ENCODE assay signal across 9 cellular contexts in the genomic region with DNA sequence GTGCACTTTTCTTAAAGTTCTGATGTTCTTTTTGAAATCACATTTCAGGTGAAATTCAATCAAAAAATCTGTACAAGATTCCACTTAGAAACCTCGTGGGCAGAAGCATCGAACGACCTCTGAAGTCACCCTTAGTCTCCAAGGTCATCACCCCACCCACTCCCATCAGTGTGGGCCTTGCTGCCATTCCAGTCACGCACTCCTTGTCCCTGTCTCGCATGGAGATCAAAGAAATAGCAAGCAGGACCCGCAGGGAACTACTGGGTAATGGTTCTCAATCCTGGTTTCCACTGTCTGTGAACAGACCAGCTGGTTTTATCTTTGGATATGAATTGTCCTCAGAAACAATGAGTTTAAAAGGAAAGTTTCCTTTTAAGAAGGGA. TPM values are rescaled to one million over a fixed set of nuclear protein-coding genes. Genes with fewer than 3 reads are reported as not detected.
DNase-seq lines count a peak whose midpoint lies in the region; ATAC-seq and TF ChIP-seq lines count a peak whose summit lies in the region.
"Had no signal": no experiment of that assay in that cellular context is flagged by ENCODE, and none has a peak within 500 bp of the region (broad histone marks: within the 10 kb centered on the region; RNA-seq: fewer than 3 reads in every experiment).

No MANE protein-coding gene starts in this region.

- no peak for ATAC-seq in GM18519 (IDR thresholded peaks at IDR 0.05; ENCODE audit: low FRiP score, unreplicated experiment)
- no peak for ATAC-seq in activated CD4-positive, CD25-positive, alpha-beta regulatory T cell treated with anti-CD3 and anti-CD28 coated beads, Interleukin-2, amount 50 U/mL, for 24 hours
- ATAC-seq in HG03432 (IDR thresholded peaks at IDR 0.05; ENCODE audit: unreplicated experiment), result no peak

- H3K27ac Mint-ChIP-seq in brain (peak overlapping the region; percentile 83 to 97 (median 92)), nephron (peak overlapping the region; percentile 84 to 92 (median 91))

- no peak for TF ChIP-seq CTCF in brain (conservative IDR thresholded peaks at IDR 0.05)
- no peak for TF ChIP-seq CTCF in nephron (IDR thresholded peaks at IDR 0.05; ENCODE audit: unreplicated experiment in 3 of 3)

- H3K4me3 Mint-ChIP-seq in brain (peak overlapping the region in 4 of 5 experiments; percentile 48 to 60 (median 58)), nephron (peak overlapping the region in 1 of 3 experiments; percentile 6)

- H3K27me3 Mint-ChIP-seq in brain, result peaks cover 3% of the 10 kb centered on the region
- peaks cover 12% of the 10 kb centered on the region for H3K27me3 Mint-ChIP-seq in nephron (ENCODE audit: low read depth)

- H3K4me1 Mint-ChIP-seq in brain, result peaks cover 36% of the 10 kb centered on the region
- peaks cover 26% of the 10 kb centered on the region for H3K4me1 Mint-ChIP-seq in nephron

- no peaks in the 10 kb centered on the region for H3K9me3 ChIP-seq in BLaER1

- H3K4me3 ChIP-seq in BLaER1, result no peak overlapping the region

- H3K27ac ChIP-seq in BLaER1, result no peak overlapping the region

- H3K36me3 Mint-ChIP-seq in brain (peaks cover 8% of the 10 kb centered on the region), nephron (ENCODE audit: low read depth) (peaks cover 6% of the 10 kb centered on the region)

- no peak overlapping the region for H3K9ac ChIP-seq in BLaER1

- H3K4me2 ChIP-seq in BLaER1, result peak overlapping the region; percentile 77

- DNase-seq in M059J (ENCODE audit: low read depth) (peak; percentile 16), NCI-H526 treated with DMSO at 0.1 percent for 48 hours (lab: John Stamatoyannopoulos, UW) (no peak)
- DNase-seq: DMS79 had no signal

- peaks cover 46% of the 10 kb centered on the region for H4K20me1 ChIP-seq in BLaER1

- H3K9me3 Mint-ChIP-seq in brain (no peaks in the 10 kb centered on the region), nephron (no peaks in the 10 kb centered on the region)

- peaks cover 60% of the 10 kb centered on the region for H3K27me3 ChIP-seq in BLaER1

- H3K4me1 ChIP-seq in BLaER1, result peaks cover 49% of the 10 kb centered on the region

- H3K36me3 ChIP-seq in BLaER1, result no peaks in the 10 kb centered on the region

RNA-seq across cellular contexts. Expression of a gene that starts 8.1 kb away (rescaled TPM):
- 27.0 and 31.7 TPM in 2 replicates for total RNA-seq in M059J (2014; rRNA removed; shearing (Covaris generic))
- polyA plus RNA-seq in brain (ENCODE audit: insufficient read depth, low read depth, low replicate concordance), result 23.4 TPM

RNA-seq across cellular contexts. Expression of a gene that starts 35.3 kb away (rescaled TPM):
- 6.0 and 9.4 TPM in 2 replicates for total RNA-seq in M059J (2014; rRNA removed; shearing (Covaris generic))
- polyA plus RNA-seq in brain (ENCODE audit: insufficient read depth, low read depth, low replicate concordance), result 6.6 TPM
